ENCODE assay signal across 28 cellular contexts in genomic region chr18:8400193-8400752, GRCh38.
"Had no signal": no experiment of that assay in that cellular context is flagged by ENCODE, and none has a peak within 500 bp of the region (broad histone marks: within the 10 kb centered on the region; RNA-seq: fewer than 3 reads in every experiment).

No MANE protein-coding gene starts in this region.

- H3K36me3 Mint-ChIP-seq: activated naive CD4-positive, alpha-beta T cell treated with anti-CD3 and anti-CD28 coated beads, Interleukin-2, amount 10 ng/mL, durations not matched to agents 7 days and 5 days; activated naive CD8-positive, alpha-beta T cell treated with anti-CD3 and anti-CD28 coated beads, Interleukin-2, amount 10 ng/mL, durations not matched to agents 7 days and 5 days; type B pancreatic cell had no signal

- ATAC-seq: activated CD4-positive, CD25-positive, alpha-beta regulatory T cell treated with anti-CD3 and anti-CD28 coated beads, Interleukin-2, amount 50 U/mL, for 24 hours; effector memory CD8-positive, alpha-beta T cell had no signal

- H2AFZ ChIP-seq: parathyroid adenoma had no signal

- H3K27me3 ChIP-seq: ascending aorta, cardiac muscle cell, heart right ventricle, uterus had no signal

- H3K79me2 ChIP-seq: parathyroid adenoma had no signal

- H3K9me3 ChIP-seq: ascending aorta, heart right ventricle, left ventricle myocardium inferior, psoas muscle, uterus had no signal

- H3K9me3 Mint-ChIP-seq: activated naive CD4-positive, alpha-beta T cell treated with anti-CD3 and anti-CD28 coated beads, Interleukin-2, amount 10 ng/mL, durations not matched to agents 7 days and 5 days; activated naive CD8-positive, alpha-beta T cell treated with anti-CD3 and anti-CD28 coated beads, Interleukin-2, amount 10 ng/mL, durations not matched to agents 7 days and 5 days; brain; stimulated activated naive CD8-positive, alpha-beta T cell treated with anti-CD3 and anti-CD28 coated beads, Interleukin-15, Interleukin-2, amounts not matched to agents 100 ng/mL and 50 ng/mL, for 24 hours; type B pancreatic cell had no signal

- H3K27ac Mint-ChIP-seq: activated naive CD4-positive, alpha-beta T cell treated with anti-CD3 and anti-CD28 coated beads, Interleukin-2, amount 10 ng/mL, durations not matched to agents 7 days and 5 days; activated naive CD8-positive, alpha-beta T cell treated with anti-CD3 and anti-CD28 coated beads, Interleukin-2, amount 10 ng/mL, durations not matched to agents 7 days and 5 days; effector memory CD8-positive, alpha-beta T cell; stimulated activated naive CD8-positive, alpha-beta T cell treated with anti-CD3 and anti-CD28 coated beads, Interleukin-15, Interleukin-2, amounts not matched to agents 100 ng/mL and 50 ng/mL, for 24 hours; type B pancreatic cell had no signal

- H3K27ac ChIP-seq: ascending aorta, cardiac muscle cell, heart right ventricle, left ventricle myocardium inferior, parathyroid adenoma, psoas muscle, uterus, VCaP had no signal

- H3K4me3 ChIP-seq: ascending aorta, cardiac muscle cell, heart right ventricle, left ventricle myocardium inferior, lung, psoas muscle, uterus had no signal

- H3K4me1 ChIP-seq: ascending aorta, heart right ventricle, left ventricle myocardium inferior, parathyroid adenoma, psoas muscle, uterus had no signal

- H3K4me3 Mint-ChIP-seq: activated naive CD4-positive, alpha-beta T cell treated with anti-CD3 and anti-CD28 coated beads, Interleukin-2, amount 10 ng/mL, durations not matched to agents 7 days and 5 days; activated naive CD8-positive, alpha-beta T cell treated with anti-CD3 and anti-CD28 coated beads, Interleukin-2, amount 10 ng/mL, durations not matched to agents 7 days and 5 days; brain; effector memory CD8-positive, alpha-beta T cell; stimulated activated naive CD8-positive, alpha-beta T cell treated with anti-CD3 and anti-CD28 coated beads, Interleukin-15, Interleukin-2, amounts not matched to agents 100 ng/mL and 50 ng/mL, for 24 hours; type B pancreatic cell had no signal

- DNase-seq: activated CD4-positive, alpha-beta T cell treated with anti-CD3 and anti-CD28 coated beads for 48 hours; activated CD4-positive, alpha-beta T cell treated with anti-CD3 and anti-CD28 coated beads, Interleukin-2, amount 50 U/mL, for 48 hours; activated CD8-positive, alpha-beta memory T cell treated with anti-CD3 and anti-CD28 coated beads for 24 hours; activated effector memory CD4-positive, alpha-beta T cell treated with anti-CD3 and anti-CD28 coated beads, Interleukin-2, amount 50 U/mL, for 16 hours; activated naive CD4-positive, alpha-beta T cell treated with anti-CD3 and anti-CD28 coated beads, Interleukin-2, amount 10 ng/mL, durations not matched to agents 7 days and 5 days; activated naive CD8-positive, alpha-beta T cell treated with anti-CD3 and anti-CD28 coated beads, Interleukin-2, amount 10 ng/mL, durations not matched to agents 7 days and 5 days; cortex of kidney; effector memory CD8-positive, alpha-beta T cell; erythroblast; foreskin fibroblast; heart right ventricle; left ventricle myocardium inferior; mesendoderm; nucleus accumbens; psoas muscle; stimulated activated CD4-positive, alpha-beta T cell treated with anti-CD3 and anti-CD28 coated beads, Interleukin-15, amount 100 ng/mL, for 24 hours; stimulated activated CD4-positive, alpha-beta T cell treated with anti-CD3 and anti-CD28 coated beads, Interleukin-2, amount 100 ng/mL, for 24 hours; substantia nigra; uterus had no signal

- H3K36me3 ChIP-seq: cardiac muscle cell, uterus had no signal

- H3K27me3 Mint-ChIP-seq: activated naive CD4-positive, alpha-beta T cell treated with anti-CD3 and anti-CD28 coated beads, Interleukin-2, amount 10 ng/mL, durations not matched to agents 7 days and 5 days; brain; effector memory CD8-positive, alpha-beta T cell; stimulated activated naive CD8-positive, alpha-beta T cell treated with anti-CD3 and anti-CD28 coated beads, Interleukin-15, Interleukin-2, amounts not matched to agents 100 ng/mL and 50 ng/mL, for 24 hours; type B pancreatic cell had no signal

- H3K4me1 Mint-ChIP-seq: activated naive CD4-positive, alpha-beta T cell treated with anti-CD3 and anti-CD28 coated beads, Interleukin-2, amount 10 ng/mL, durations not matched to agents 7 days and 5 days; activated naive CD8-positive, alpha-beta T cell treated with anti-CD3 and anti-CD28 coated beads, Interleukin-2, amount 10 ng/mL, durations not matched to agents 7 days and 5 days had no signal
